14 cellular contexts compared by ENCODE assay signal in the genomic region with DNA sequence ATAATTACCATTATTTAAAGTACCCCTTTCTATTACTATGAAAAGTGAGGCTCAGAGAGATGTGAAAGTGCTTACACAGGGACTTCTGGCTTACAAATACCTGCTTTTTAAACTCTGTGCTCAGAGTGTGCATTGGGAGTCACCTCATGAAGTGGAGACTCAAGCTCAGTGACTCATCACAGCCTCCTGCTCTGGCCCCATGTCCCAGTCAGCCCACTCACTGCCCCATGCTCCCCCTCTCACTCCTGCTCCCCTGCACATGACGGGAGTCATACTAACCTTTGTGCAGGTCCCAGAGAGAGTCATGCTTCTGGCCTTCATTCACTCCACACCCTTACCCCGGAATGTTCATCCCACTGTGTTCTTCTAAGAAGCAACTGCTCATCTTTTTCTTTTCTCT. TPM values are rescaled to one million over a fixed set of nuclear protein-coding genes. Genes with fewer than 3 reads are reported as not detected.
DNase-seq lines count a peak whose midpoint lies in the region; ATAC-seq and TF ChIP-seq lines count a peak whose summit lies in the region.
"Had no signal": no experiment of that assay in that cellular context is flagged by ENCODE, and none has a peak within 500 bp of the region (broad histone marks: within the 10 kb centered on the region; RNA-seq: fewer than 3 reads in every experiment).

No MANE protein-coding gene starts in this region.

- H3K27ac Mint-ChIP-seq in activated T-helper 1 cell treated with anti-CD3 and anti-CD28 coated beads, Interleukin-12 subunit alpha, Interleukin-12 subunit beta, Interleukin-2, Interleukin-4 antibody, amounts not matched to agents 30 ng/mL and 10 ng/mL and 1 ng/mL, durations not matched to agents 14 hours and 24 hours and 36 hours = peak overlapping the region; percentile 15
- H3K27ac Mint-ChIP-seq in endodermal cell = no peak overlapping the region

- H3K4me3 Mint-ChIP-seq in activated T-helper 1 cell treated with anti-CD3 and anti-CD28 coated beads, Interleukin-12 subunit alpha, Interleukin-12 subunit beta, Interleukin-2, Interleukin-4 antibody, amounts not matched to agents 30 ng/mL and 10 ng/mL and 1 ng/mL, durations not matched to agents 14 hours and 24 hours and 36 hours = no peak overlapping the region
- H3K4me3 Mint-ChIP-seq in endodermal cell = no peak overlapping the region
- H3K4me3 Mint-ChIP-seq: CD4-positive, CD25-positive, alpha-beta regulatory T cell had no signal

- in situ Hi-C loops in Caki2 (cut with HindIII; ENCODE audit: low pct_unique_long_range_greater_than_20kb, low sequenced_read_pairs) = no loop called here

- H3K36me3 Mint-ChIP-seq in activated T-helper 1 cell treated with anti-CD3 and anti-CD28 coated beads, Interleukin-12 subunit alpha, Interleukin-12 subunit beta, Interleukin-2, Interleukin-4 antibody, amounts not matched to agents 30 ng/mL and 10 ng/mL and 1 ng/mL, durations not matched to agents 14 hours and 24 hours and 36 hours (ENCODE audit: low read depth) = peaks cover 4% of the 10 kb centered on the region
- no peaks in the 10 kb centered on the region for H3K36me3 Mint-ChIP-seq in endodermal cell (ENCODE audit: low read depth)
- H3K36me3 Mint-ChIP-seq: CD4-positive, CD25-positive, alpha-beta regulatory T cell had no signal

- WGBS in endodermal cell (ENCODE audit: insufficient coverage in 1 of 2, insufficient read length in 1 of 2), 2 experiments = 84 to 90% methylated on average over 2 of the region's 2 CpGs
- 78 to 84% (median 79%) methylated on average over 2 of the region's 2 CpGs for WGBS in psoas muscle, 3 donors

- H3K4me1 ChIP-seq in left lung (peaks cover 0 to 37% of the 10 kb centered on the region in 2 donors), endodermal cell (ENCODE audit: control insufficient read depth, insufficient read depth, low read length) (no peaks in the 10 kb centered on the region), psoas muscle (no peaks in the 10 kb centered on the region)
- H3K4me1 ChIP-seq: right atrium auricular region had no signal

- ATAC-seq in HG03378 (IDR thresholded peaks at IDR 0.05; ENCODE audit: unreplicated experiment) (peak; percentile 25), left lung (peak; percentile 68), HG03159 (IDR thresholded peaks at IDR 0.05; ENCODE audit: unreplicated experiment) (no peak), psoas muscle (no peak)
- ATAC-seq: left lobe of liver, Right ventricle myocardium inferior had no signal

- H3K27me3 ChIP-seq in left lung (no peaks in the 10 kb centered on the region), endodermal cell (ENCODE audit: control insufficient read depth, insufficient read depth, low read length, poor library complexity, severe bottlenecking) (no peaks in the 10 kb centered on the region), psoas muscle (ENCODE audit: insufficient read depth in 3 of 3, low read length in 2 of 3) (no peaks in the 10 kb centered on the region)
- H3K27me3 ChIP-seq: right atrium auricular region had no signal

- intact Hi-C loops in activated T-helper 1 cell treated with anti-CD3 and anti-CD28 coated beads, Interleukin-12 subunit alpha, Interleukin-12 subunit beta, Interleukin-2, Interleukin-4 antibody, amounts not matched to agents 30 ng/mL and 10 ng/mL and 1 ng/mL, durations not matched to agents 14 hours and 24 hours and 36 hours (cut with micrococcal nuclease) = loop anchor here (1.0 to 2.0 kb wide), 2 partner anchors 20 to 89 kb away; partner anchors contain the start of gene CCR1
- intact Hi-C loops in left lung (cut with DNase I) = no loop called here
- intact Hi-C loops in psoas muscle (cut with DNase I) = no loop called here

- no peak overlapping the region for H3K9ac ChIP-seq in endodermal cell (ENCODE audit: extremely low read depth, low read length, poor library complexity, severe bottlenecking)

- H3K27ac ChIP-seq in left lung (no peak overlapping the region), endodermal cell (ENCODE audit: low read depth, low read length) (no peak overlapping the region), psoas muscle (no peak overlapping the region)
- H3K27ac ChIP-seq: right atrium auricular region had no signal

- DNase-seq in Caki2 (ENCODE audit: low read depth) (peak; percentile 32), left lung (no peak), endodermal cell (no peak), T-helper 2 cell (no peak), psoas muscle (no peak)
- no peak for DNase-seq in activated T-helper 1 cell treated with anti-CD3 and anti-CD28 coated beads, Interleukin-12 subunit alpha, Interleukin-12 subunit beta, Interleukin-2, Interleukin-4 antibody, amounts not matched to agents 30 ng/mL and 10 ng/mL and 1 ng/mL, durations not matched to agents 14 hours and 24 hours and 36 hours (ENCODE audit: low spot score)
- DNase-seq: activated CD4-positive, alpha-beta T cell treated with anti-CD3 and anti-CD28 coated beads for 48 hours; CD4-positive, CD25-positive, alpha-beta regulatory T cell; NCI-H1930 had no signal

- TF ChIP-seq CTCF in left lung (IDR thresholded peaks at IDR 0.05) (no peak), endodermal cell (conservative IDR thresholded peaks at IDR 0.05) (no peak), psoas muscle (IDR thresholded peaks at IDR 0.05) (no peak)

- no peaks in the 10 kb centered on the region for H3K9me3 ChIP-seq in left lung
- H3K9me3 ChIP-seq in endodermal cell (ENCODE audit: control insufficient read depth, low read length) = peaks cover 2% of the 10 kb centered on the region
- no peaks in the 10 kb centered on the region for H3K9me3 ChIP-seq in psoas muscle

- H3K4me3 ChIP-seq in left lung (no peak overlapping the region), endodermal cell (ENCODE audit: low read length) (no peak overlapping the region), psoas muscle (no peak overlapping the region)
- H3K4me3 ChIP-seq: right atrium auricular region had no signal

- H3K9me3 Mint-ChIP-seq in activated T-helper 1 cell treated with anti-CD3 and anti-CD28 coated beads, Interleukin-12 subunit alpha, Interleukin-12 subunit beta, Interleukin-2, Interleukin-4 antibody, amounts not matched to agents 30 ng/mL and 10 ng/mL and 1 ng/mL, durations not matched to agents 14 hours and 24 hours and 36 hours = peaks cover 16% of the 10 kb centered on the region
- H3K9me3 Mint-ChIP-seq in endodermal cell = peaks cover 9% of the 10 kb centered on the region

- H3K36me3 ChIP-seq in left lung (no peaks in the 10 kb centered on the region), endodermal cell (ENCODE audit: control insufficient read depth, insufficient read depth, low read length) (no peaks in the 10 kb centered on the region), psoas muscle (ENCODE audit: insufficient read depth in 1 of 2, low read depth in 1 of 2) (no peaks in the 10 kb centered on the region)
- H3K36me3 ChIP-seq: right atrium auricular region had no signal

- H3K4me1 Mint-ChIP-seq in activated T-helper 1 cell treated with anti-CD3 and anti-CD28 coated beads, Interleukin-12 subunit alpha, Interleukin-12 subunit beta, Interleukin-2, Interleukin-4 antibody, amounts not matched to agents 30 ng/mL and 10 ng/mL and 1 ng/mL, durations not matched to agents 14 hours and 24 hours and 36 hours (ENCODE audit: low read depth) = peaks cover 46% of the 10 kb centered on the region
- no peaks in the 10 kb centered on the region for H3K4me1 Mint-ChIP-seq in endodermal cell

- peaks cover 6% of the 10 kb centered on the region for H3K27me3 Mint-ChIP-seq in activated T-helper 1 cell treated with anti-CD3 and anti-CD28 coated beads, Interleukin-12 subunit alpha, Interleukin-12 subunit beta, Interleukin-2, Interleukin-4 antibody, amounts not matched to agents 30 ng/mL and 10 ng/mL and 1 ng/mL, durations not matched to agents 14 hours and 24 hours and 36 hours (ENCODE audit: insufficient read depth)
- H3K27me3 Mint-ChIP-seq in endodermal cell (ENCODE audit: insufficient read depth) = no peaks in the 10 kb centered on the region

RNA-seq across cellular contexts. Expression of gene CCR1, which starts 20.2 kb away (rescaled TPM):
- not detected in 2 replicates for total RNA-seq in Caki2 (2014; rRNA removed; shearing (Covaris generic); ENCODE audit: low replicate concordance)
- total RNA-seq in activated T-helper 1 cell treated with anti-CD3 and anti-CD28 coated beads, Interleukin-12 subunit alpha, Interleukin-12 subunit beta, Interleukin-2, Interleukin-4 antibody, amounts not matched to agents 30 ng/mL and 10 ng/mL and 1 ng/mL, durations not matched to agents 14 hours and 24 hours and 36 hours = 22.6 and 23.2 TPM in 2 replicates
- 10 to 100 TPM; 18.9 to 84.5 TPM for total RNA-seq in left lung
- under 1 TPM in 1 of 2 donors, not detected in 1; 0.11 TPM for total RNA-seq in endodermal cell
- 0.07 TPM for polyA plus RNA-seq in endodermal cell (2013, experiment 1 of 2)
- 0.17 TPM for polyA plus RNA-seq in endodermal cell (2013, experiment 2 of 2)
- 1 to 10 TPM; 1.0 to 4.0 (median 1.8) TPM for total RNA-seq in psoas muscle
- under 1 TPM; 0.47 to 0.81 (median 0.49) TPM for polyA plus RNA-seq in psoas muscle

RNA-seq across cellular contexts. Expression of gene CCR3, which starts 54.4 kb away (rescaled TPM):
- not detected in 2 replicates for total RNA-seq in Caki2 (2014; rRNA removed; shearing (Covaris generic); ENCODE audit: low replicate concordance)
- total RNA-seq in activated T-helper 1 cell treated with anti-CD3 and anti-CD28 coated beads, Interleukin-12 subunit alpha, Interleukin-12 subunit beta, Interleukin-2, Interleukin-4 antibody, amounts not matched to agents 30 ng/mL and 10 ng/mL and 1 ng/mL, durations not matched to agents 14 hours and 24 hours and 36 hours = 0.29 TPM in 1 of 2 replicates, not detected in the other
- under 1 TPM in 1 of 2 donors, not detected in 1; 0.20 TPM for total RNA-seq in left lung
- total RNA-seq in endodermal cell = not detected
- polyA plus RNA-seq in endodermal cell (2013, experiment 1 of 2) = not detected
- polyA plus RNA-seq in endodermal cell (2013, experiment 2 of 2) = not detected
- total RNA-seq in psoas muscle = under 1 TPM in 3 of 4 donors, not detected in 1; 0.48 to 0.62 (median 0.49) TPM
- polyA plus RNA-seq in psoas muscle = under 1 TPM; 0.10 to 0.41 (median 0.14) TPM
- total RNA-seq: left lobe of liver, right atrium auricular region, Right ventricle myocardium inferior had no signal

Comparison
In these comparisons a context has a peak if more than half of its experiments do, and no peak if none do; other contexts are left out.
1. ATAC-seq: peak in HG03378 (single experiment) and left lung (single experiment); none in HG03159 (single experiment) and psoas muscle (0 of 4).